Comparison of ENCODE assay signal across 30 cellular contexts in the genomic region with DNA sequence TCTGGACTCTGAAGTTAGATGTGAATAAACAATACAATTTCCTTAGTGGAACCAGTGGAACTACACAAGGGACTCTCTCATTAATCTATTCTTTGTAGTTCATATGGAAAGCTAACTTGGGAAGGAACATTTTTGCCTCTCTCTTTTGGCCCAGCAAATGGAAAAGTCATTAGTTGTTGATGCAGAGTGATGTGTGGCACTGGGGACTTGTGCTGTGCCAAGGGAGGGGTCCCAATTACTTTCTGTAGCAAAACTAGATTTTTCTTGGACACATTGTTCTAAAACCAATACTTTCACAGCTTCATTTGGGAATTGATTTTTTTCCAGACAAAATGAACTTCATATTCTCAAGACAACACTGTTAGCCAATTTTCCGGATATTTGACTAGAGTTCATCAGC.
DNase-seq lines count a peak whose midpoint lies in the region; ATAC-seq, FAIRE-seq and TF ChIP-seq lines count a peak whose summit lies in the region.
"Had no signal": no experiment of that assay in that cellular context is flagged by ENCODE, and none has a peak within 500 bp of the region (broad histone marks: within the 10 kb centered on the region; RNA-seq: fewer than 3 reads in every experiment).

No MANE protein-coding gene starts in this region.

- H3K27ac ChIP-seq in VCaP = peak overlapping the region; percentile 48
- H3K27ac ChIP-seq: 22Rv1; A549; BLaER1; BLaER1 treated with 17β-estradiol and CSF1 and Interleukin-3, amounts not matched to agents 10 nM and 100 nM; C4-2B had no signal

- ATAC-seq in HG03108 (IDR thresholded peaks at IDR 0.05; ENCODE audit: unreplicated experiment) = no peak
- ATAC-seq: A549; CD8-positive, alpha-beta T cell had no signal

- no peak for TF ChIP-seq CTCF in D721Med (IDR thresholded peaks at IDR 0.05; ENCODE audit: insufficient read depth, missing control alignments)
- TF ChIP-seq CTCF in VCaP (conservative IDR thresholded peaks at IDR 0.05) = no peak

- peak; percentile 16 for FAIRE-seq in D721Med (lab: Jason Lieb, UNC)
- FAIRE-seq: A204.1, A549 had no signal

- no peak for DNase-seq in D721Med (ENCODE audit: insufficient read length, low spot score)
- DNase-seq in NCI-H226 = no peak
- DNase-seq: 8988T; ACHN; AML-193; BE2C; C1 segment of cervical spinal cord; Caco-2; Calu3; CD4-positive, alpha-beta memory T cell; CD4-positive, alpha-beta T cell; CD4-positive, CD25-positive, alpha-beta regulatory T cell; CD8-positive, alpha-beta memory T cell; CD8-positive, alpha-beta T cell; COR-L47; DMS 273 treated with DMSO at 0.1 percent for 48 hours; DMS153; DMS53; DMS79; DMS79 treated with DMSO at 0.1 percent for 48 hours; DND-41; EL had no signal
